Comparison of ENCODE assay signal across 19 cellular contexts in the genomic region with DNA sequence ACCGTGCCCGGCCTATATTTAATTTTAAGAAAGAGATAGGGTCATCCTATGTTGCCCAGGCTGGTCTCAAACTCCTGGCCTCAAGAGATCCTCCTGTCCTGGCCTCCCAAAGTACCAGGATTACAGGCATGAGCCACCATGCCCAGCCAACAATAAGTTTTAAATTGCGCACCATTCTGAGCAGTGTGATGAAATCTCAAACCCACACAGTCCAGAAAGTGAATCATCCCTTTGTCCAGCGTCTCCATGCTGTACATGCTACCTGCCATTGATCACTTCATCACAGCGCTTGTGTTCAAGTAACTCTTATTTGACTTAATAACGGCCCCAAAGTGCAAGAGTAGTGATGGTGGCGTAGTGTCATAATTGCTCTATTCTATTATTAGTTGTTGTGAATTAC.
DNase-seq lines count a peak whose midpoint lies in the region; ATAC-seq and TF ChIP-seq lines count a peak whose summit lies in the region.
"Had no signal": no experiment of that assay in that cellular context is flagged by ENCODE, and none has a peak within 500 bp of the region (broad histone marks: within the 10 kb centered on the region; RNA-seq: fewer than 3 reads in every experiment).

No MANE protein-coding gene starts in this region.

- H3K27ac Mint-ChIP-seq in brain = peak overlapping the region in 3 of 5 experiments; percentile 23 to 81 (median 55)
- H3K27ac Mint-ChIP-seq: CD4-positive, CD25-positive, alpha-beta regulatory T cell; IgD-negative memory B cell had no signal

- TF ChIP-seq CTCF in RWPE1 (conservative IDR thresholded peaks at IDR 0.05; ENCODE audit: low read depth) (no peak), brain (conservative IDR thresholded peaks at IDR 0.05) (no peak), fibroblast of mammary gland (conservative IDR thresholded peaks at IDR 0.05; ENCODE audit: control insufficient read depth, insufficient read depth, low read depth, low read length) (no peak), adrenal gland (IDR thresholded peaks at IDR 0.05) (no peak)

- H3K4me1 ChIP-seq in adrenal gland (replicated peaks in 1 of 2) = peaks cover 3 to 41% of the 10 kb centered on the region in 2 donors

- no peaks in the 10 kb centered on the region for H3K9me3 ChIP-seq in adrenal gland (replicated peaks in 1 of 3)
- H3K9me3 ChIP-seq: BE2C had no signal

- TF ChIP-seq POLR2A in adrenal gland (IDR thresholded peaks at IDR 0.05) = no peak

- H3K4me3 ChIP-seq in fibroblast of mammary gland (ENCODE audit: control insufficient read depth, low read depth, low read length) (no peak overlapping the region), adrenal gland (no peak overlapping the region)
- H3K4me3 ChIP-seq: GM23248 had no signal

- WGBS in adrenal gland, 4 donors = 87 to 91% (median 88%) methylated on average over 7 of the region's 7 CpGs

- no peaks in the 10 kb centered on the region for H3K9me3 Mint-ChIP-seq in brain
- H3K9me3 Mint-ChIP-seq: IgD-negative memory B cell had no signal

- no peak overlapping the region for H3K4me3 Mint-ChIP-seq in brain
- H3K4me3 Mint-ChIP-seq: CD4-positive, CD25-positive, alpha-beta regulatory T cell; CD8-positive, alpha-beta memory T cell; IgD-negative memory B cell had no signal

- H3K27me3 ChIP-seq in adrenal gland = no peaks in the 10 kb centered on the region
- H3K27me3 ChIP-seq: BE2C had no signal

- intact Hi-C loops in adrenal gland (cut with DNase I) = no loop called here

- H3K36me3 ChIP-seq in adrenal gland (replicated peaks in 1 of 2) = no peaks in the 10 kb centered on the region

- no peak for DNase-seq in RWPE1 (ENCODE audit: low spot score)
- peak; percentile 29 for DNase-seq in fibroblast of mammary gland (ENCODE audit: low read depth)
- no peak for DNase-seq in adrenal gland
- DNase-seq in SKM-1 treated with dmso at 0.1 percent for 144 hours (lab: John Stamatoyannopoulos, UW; ENCODE audit: unreplicated experiment) = no peak
- DNase-seq: ACHN; BE2C; C1 segment of cervical spinal cord; CD4-positive, CD25-positive, alpha-beta regulatory T cell; CD8-positive, alpha-beta memory T cell; COR-L47; DMS 273 treated with DMSO at 0.1 percent for 48 hours; DMS53; DND-41; EL; GM23248; HCEC 1CT had no signal

- no peaks in the 10 kb centered on the region for H3K27me3 Mint-ChIP-seq in brain
- H3K27me3 Mint-ChIP-seq: CD4-positive, CD25-positive, alpha-beta regulatory T cell; CD8-positive, alpha-beta memory T cell; IgD-negative memory B cell had no signal

- POLR2A ChIA-PET in RWPE1 (lab: Yijun Ruan, JAX; ENCODE audit: low non-redundant PET) = no interaction called here

- H3K4me1 Mint-ChIP-seq in brain = peaks cover 71% of the 10 kb centered on the region
- H3K4me1 Mint-ChIP-seq: CD8-positive, alpha-beta memory T cell had no signal

- no peak for ATAC-seq in GM19023 (IDR thresholded peaks at IDR 0.05; ENCODE audit: unreplicated experiment)

- peaks cover 43% of the 10 kb centered on the region for H3K36me3 Mint-ChIP-seq in brain
- H3K36me3 Mint-ChIP-seq: CD4-positive, CD25-positive, alpha-beta regulatory T cell; CD8-positive, alpha-beta memory T cell had no signal

- CTCF ChIA-PET in RWPE1 (lab: Yijun Ruan, JAX) = no interaction called here

- H3K27ac ChIP-seq in RWPE1 = peak overlapping the region; percentile 16; the same call in 1 of the 2 replicates
- H3K27ac ChIP-seq in adrenal gland = no peak overlapping the region
- H3K27ac ChIP-seq: GM23248 had no signal
